In genomic region chr3:120449701-120450216, GRCh38 we compare ENCODE assay signal across 8 cellular contexts. TPM values are rescaled to one million over a fixed set of nuclear protein-coding genes. Genes with fewer than 3 reads are reported as not detected.
DNase-seq lines count a peak whose midpoint lies in the region; ATAC-seq and TF ChIP-seq lines count a peak whose summit lies in the region.

No MANE protein-coding gene starts in this region.

- H3K9me3 ChIP-seq in AG04450 (ENCODE audit: control insufficient read depth, insufficient read depth, low read length) = no peaks in the 10 kb centered on the region; the same call in 1 of the 2 replicates
- H3K9me3 ChIP-seq in KOPT-K1 (ENCODE audit: insufficient read depth, low read length, poor library complexity, severe bottlenecking) = peaks cover 8% of the 10 kb centered on the region
- H3K9me3 ChIP-seq in ectodermal cell (ENCODE audit: control insufficient read depth, low read length) = no peaks in the 10 kb centered on the region
- H3K9me3 ChIP-seq in mucosa of descending colon = no peaks in the 10 kb centered on the region

- peaks cover 22% of the 10 kb centered on the region for H3K4me1 ChIP-seq in ectodermal cell (ENCODE audit: control insufficient read depth, insufficient read depth, low read length)
- H3K4me1 ChIP-seq in mucosa of descending colon (ENCODE audit: low read depth) = peaks cover 15% of the 10 kb centered on the region

- H3K4me3 ChIP-seq in AG04450 (ENCODE audit: low read depth, low read length) = peak overlapping the region; percentile 84
- H3K4me3 ChIP-seq in ectodermal cell (ENCODE audit: insufficient read depth, low read depth, low read length) = peak overlapping the region; percentile 82
- H3K4me3 ChIP-seq in mucosa of descending colon = no peak overlapping the region

- ATAC-seq in mucosa of descending colon = peak; percentile 9
- no peak for ATAC-seq in GM21526 (IDR thresholded peaks at IDR 0.05; ENCODE audit: low FRiP score, unreplicated experiment)
- no peak for ATAC-seq in HG03196 (IDR thresholded peaks at IDR 0.05; ENCODE audit: unreplicated experiment)

- intact Hi-C loops in mucosa of descending colon (cut with DNase I, micrococcal nuclease) = no loop called here
- intact Hi-C loops in head of caudate nucleus (cut with DNase I) = no loop called here

- POLR2A ChIA-PET in AG04450 (lab: Yijun Ruan, JAX) = interaction anchor here (0.6 to 3.1 kb wide), 18 partner anchors 8 to 349 kb away, joined by 3 to 32 read pairs (median 7); partner anchors contain the start of gene LRRC58

- H3K27me3 ChIP-seq in AG04450 (ENCODE audit: control insufficient read depth, insufficient read depth, low read length) (no peaks in the 10 kb centered on the region), ectodermal cell (ENCODE audit: control insufficient read depth, insufficient read depth, low read length, poor library complexity, severe bottlenecking) (no peaks in the 10 kb centered on the region)

- H3K27ac ChIP-seq in AG04450 (ENCODE audit: low read depth, low read length) (peak overlapping the region; percentile 95), KOPT-K1 (ENCODE audit: low read depth, low read length, poor library complexity, severe bottlenecking) (peak overlapping the region; percentile 13), ectodermal cell (ENCODE audit: insufficient read depth, low read depth, low read length, poor library complexity, severe bottlenecking) (no peak overlapping the region)

- 10 to 11% methylated on average over 10 of the region's 10 CpGs for WGBS in ectodermal cell, 2 experiments

- H3K36me3 ChIP-seq in KOPT-K1 (ENCODE audit: insufficient read depth, low read length) (no peaks in the 10 kb centered on the region), ectodermal cell (ENCODE audit: control insufficient read depth, insufficient read depth, low read length) (no peaks in the 10 kb centered on the region), mucosa of descending colon (ENCODE audit: low read depth) (no peaks in the 10 kb centered on the region)

- DNase-seq in AG04450 (ENCODE audit: low read depth, low spot score) (no peak), mucosa of descending colon (no peak), head of caudate nucleus (no peak), mucosa of gallbladder (ENCODE audit: low spot score) (no peak)

- TF ChIP-seq CTCF in AG04450 (IDR thresholded peaks at IDR 0.05; ENCODE audit: low read depth, low read length) (no peak), mucosa of descending colon (IDR thresholded peaks at IDR 0.05) (no peak)

- CTCF ChIA-PET in AG04450 (lab: Charles Lee) = interaction anchor here (0.7 to 2.3 kb wide), 8 partner anchors 10 to 206 kb away, joined by 3 to 16 read pairs (median 4); no protein-coding TSS in a partner anchor

RNA-seq across cellular contexts. Expression of gene FSTL1, which starts 1.0 kb away (rescaled TPM):
- polyA plus RNA-seq in AG04450 (2011; rRNA removed) = 1,126 and 1,300 TPM in 2 replicates
- polyA minus RNA-seq in AG04450 (2011; rRNA and poly(A)+ RNA removed) = 1,078 and 1,284 TPM in 2 replicates
- 318 TPM for polyA plus RNA-seq in ectodermal cell (2013, experiment 1 of 4)
- polyA plus RNA-seq in ectodermal cell (2013, experiment 2 of 4) = 328 TPM
- polyA plus RNA-seq in ectodermal cell (2013, experiment 3 of 4) = 272 TPM
- polyA plus RNA-seq in ectodermal cell (2013, experiment 4 of 4) = 308 TPM
- total RNA-seq in mucosa of descending colon = 100 to 1,000 TPM in 2 of 3 donors, 10 to 100 TPM in 1; 28.1 to 246 (median 108) TPM
- 294 TPM for total RNA-seq in mucosa of gallbladder
